In the genomic region with DNA sequence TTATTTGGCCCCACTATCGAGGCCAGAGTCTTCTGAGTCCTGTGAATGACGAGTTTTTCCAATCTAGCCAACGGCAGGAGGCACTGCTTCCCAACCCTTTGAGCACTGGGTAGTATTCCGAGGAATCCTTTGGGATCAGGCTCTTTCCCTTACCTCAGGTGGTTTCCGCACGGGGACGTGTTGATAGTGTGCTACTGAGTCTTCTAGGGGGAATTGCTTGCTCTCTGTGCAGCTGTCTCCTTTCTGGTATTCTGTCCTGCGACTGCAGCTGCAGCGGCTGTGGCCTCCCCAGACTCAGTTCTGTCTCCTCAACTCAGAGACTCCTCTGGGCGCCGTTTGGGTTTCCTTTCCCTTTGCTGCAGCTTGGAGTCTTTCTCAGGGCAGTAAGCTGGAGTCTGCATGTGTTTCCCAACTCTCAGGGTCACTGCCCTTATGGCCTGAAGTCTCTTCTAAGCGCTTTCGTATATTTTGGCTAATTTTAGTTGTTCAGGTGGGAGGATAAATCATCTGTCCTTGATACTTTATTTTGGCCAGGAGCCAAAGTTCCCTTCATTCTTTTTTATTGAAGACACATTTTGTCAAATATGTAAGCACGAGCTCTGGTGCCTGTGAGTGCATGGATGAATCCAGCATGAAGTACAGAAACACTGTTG, we compare ENCODE assay signal across 13 cellular contexts.
A peak's percentile ranks its signal among the peaks of the same experiment; 100 is the strongest.
DNase-seq lines count a peak whose midpoint lies in the region; ATAC-seq and TF ChIP-seq lines count a peak whose summit lies in the region.
"Had no signal": no experiment of that assay in that cellular context is flagged by ENCODE, and none has a peak within 500 bp of the region (broad histone marks: within the 10 kb centered on the region; RNA-seq: fewer than 3 reads in every experiment).

No MANE protein-coding gene starts in this region.

- intact Hi-C loops in activated T-helper 2 cell treated with anti-CD3 and anti-CD28 coated beads, Interferon-gamma antibody, Interleukin-2, Interleukin-4, amounts not matched to agents 10 μg/mL and 5 μg/mL and 100 μg/mL, durations not matched to agents 14 hours and 24 hours and 36 hours (cut with micrococcal nuclease) = no loop called here

- H3K9me3 ChIP-seq in CD4-positive, CD25-positive, alpha-beta regulatory T cell (ENCODE audit: control insufficient read depth in 2 of 2, low read length in 2 of 2) = no peaks in the 10 kb centered on the region
- H3K9me3 ChIP-seq in endodermal cell (ENCODE audit: control insufficient read depth, low read length) (no peaks in the 10 kb centered on the region), mesodermal cell (ENCODE audit: control insufficient read depth, low read length) (no peaks in the 10 kb centered on the region)

- peaks cover 30% of the 10 kb centered on the region for H3K4me1 ChIP-seq in CD4-positive, CD25-positive, alpha-beta regulatory T cell (ENCODE audit: control insufficient read depth, insufficient read depth, low read length, poor library complexity, severe bottlenecking)
- H3K4me1 ChIP-seq in endodermal cell (ENCODE audit: control insufficient read depth, insufficient read depth, low read length) (peaks cover 10% of the 10 kb centered on the region), mesodermal cell (ENCODE audit: control insufficient read depth, insufficient read depth, low read length, poor library complexity, severe bottlenecking) (peaks cover 39% of the 10 kb centered on the region)

- no peak overlapping the region for H3K27ac ChIP-seq in CD4-positive, CD25-positive, alpha-beta regulatory T cell (ENCODE audit: insufficient read depth, low read length, poor library complexity, severe bottlenecking)
- H3K27ac ChIP-seq in endodermal cell (ENCODE audit: low read depth, low read length) (no peak overlapping the region), mesodermal cell (ENCODE audit: low read depth, low read length, severe bottlenecking) (peak overlapping the region; percentile 16)

- TF ChIP-seq CTCF in endodermal cell (conservative IDR thresholded peaks at IDR 0.05) = peak; percentile 15

- no peak for ATAC-seq in CD4-positive, CD25-positive, alpha-beta regulatory T cell (ENCODE audit: low read depth in 2 of 2)
- no peak for ATAC-seq in GM19324 (IDR thresholded peaks at IDR 0.05; ENCODE audit: low FRiP score, unreplicated experiment)

- no peaks in the 10 kb centered on the region for H3K27me3 ChIP-seq in CD4-positive, CD25-positive, alpha-beta regulatory T cell (ENCODE audit: control insufficient read depth, insufficient read depth, low read length)
- no peaks in the 10 kb centered on the region for H3K27me3 ChIP-seq in endodermal cell (ENCODE audit: control insufficient read depth, insufficient read depth, low read length, poor library complexity, severe bottlenecking)

- peak overlapping the region in 2 of 3 donors; percentile 21 to 44 for H3K27ac Mint-ChIP-seq in CD4-positive, CD25-positive, alpha-beta regulatory T cell
- peak overlapping the region; percentile 50 for H3K27ac Mint-ChIP-seq in endodermal cell
- H3K27ac Mint-ChIP-seq in activated T-helper 2 cell treated with anti-CD3 and anti-CD28 coated beads, Interferon-gamma antibody, Interleukin-2, Interleukin-4, amounts not matched to agents 10 μg/mL and 5 μg/mL and 100 μg/mL, durations not matched to agents 14 hours and 24 hours and 36 hours = no peak overlapping the region
- H3K27ac Mint-ChIP-seq: T-helper 2 cell treated with Interferon-gamma antibody and Interleukin-4, amounts not matched to agents 5 μg/mL and 100 μg/mL, for 36 hours had no signal

- no peak overlapping the region for H3K9ac ChIP-seq in endodermal cell (ENCODE audit: extremely low read depth, low read length, poor library complexity, severe bottlenecking)

- no peak overlapping the region for H3K4me3 ChIP-seq in CD4-positive, CD25-positive, alpha-beta regulatory T cell (ENCODE audit: low read depth, low read length)
- H3K4me3 ChIP-seq in endodermal cell (ENCODE audit: low read length) (no peak overlapping the region), mesodermal cell (ENCODE audit: extremely low read depth, insufficient read depth, low read length, poor library complexity, severe bottlenecking) (no peak overlapping the region)

- H3K9me3 Mint-ChIP-seq in CD4-positive, CD25-positive, alpha-beta regulatory T cell = peaks cover 0 to 2% (median 0%) of the 10 kb centered on the region in 7 donors
- no peaks in the 10 kb centered on the region for H3K9me3 Mint-ChIP-seq in endodermal cell
- no peaks in the 10 kb centered on the region for H3K9me3 Mint-ChIP-seq in activated T-helper 2 cell treated with anti-CD3 and anti-CD28 coated beads, Interferon-gamma antibody, Interleukin-2, Interleukin-4, amounts not matched to agents 10 μg/mL and 5 μg/mL and 100 μg/mL, durations not matched to agents 14 hours and 24 hours and 36 hours
- H3K9me3 Mint-ChIP-seq: CD14-positive monocyte; immature natural killer cell; T-helper 2 cell treated with Interferon-gamma antibody and Interleukin-4, amounts not matched to agents 5 μg/mL and 100 μg/mL, for 36 hours had no signal

- no peak for DNase-seq in CD4-positive, CD25-positive, alpha-beta regulatory T cell
- DNase-seq in NCI-H2171 treated with DMSO at 0.1 percent for 48 hours (lab: John Stamatoyannopoulos, UW) (peak; percentile 63), endodermal cell (no peak), NCI-H1694 (lab: John Stamatoyannopoulos, UW) (no peak), glomerular visceral epithelial cell (ENCODE audit: extremely low spot score) (no peak)
- no peak for DNase-seq in activated T-helper 2 cell treated with anti-CD3 and anti-CD28 coated beads, Interferon-gamma antibody, Interleukin-2, Interleukin-4, amounts not matched to agents 10 μg/mL and 5 μg/mL and 100 μg/mL, durations not matched to agents 14 hours and 24 hours and 36 hours (ENCODE audit: low spot score)
- DNase-seq: GOT3, immature natural killer cell, NCI-H146 had no signal

- H3K36me3 Mint-ChIP-seq in CD4-positive, CD25-positive, alpha-beta regulatory T cell = peaks cover 16% of the 10 kb centered on the region
- peaks cover 9% of the 10 kb centered on the region for H3K36me3 Mint-ChIP-seq in endodermal cell (ENCODE audit: low read depth)
- no peaks in the 10 kb centered on the region for H3K36me3 Mint-ChIP-seq in activated T-helper 2 cell treated with anti-CD3 and anti-CD28 coated beads, Interferon-gamma antibody, Interleukin-2, Interleukin-4, amounts not matched to agents 10 μg/mL and 5 μg/mL and 100 μg/mL, durations not matched to agents 14 hours and 24 hours and 36 hours (ENCODE audit: low read depth)
- H3K36me3 Mint-ChIP-seq: immature natural killer cell had no signal

- 90 to 92% methylated on average over 14 of the region's 14 CpGs for WGBS in endodermal cell (ENCODE audit: insufficient coverage in 1 of 2, insufficient read length in 1 of 2), 2 experiments
- 85 to 93% methylated on average over 8 to 11 of the region's 14 CpGs for WGBS in mesodermal cell (ENCODE audit: insufficient coverage in 2 of 2), 2 experiments

- no peaks in the 10 kb centered on the region for H3K27me3 Mint-ChIP-seq in CD4-positive, CD25-positive, alpha-beta regulatory T cell
- no peaks in the 10 kb centered on the region for H3K27me3 Mint-ChIP-seq in endodermal cell (ENCODE audit: insufficient read depth)
- no peaks in the 10 kb centered on the region for H3K27me3 Mint-ChIP-seq in activated T-helper 2 cell treated with anti-CD3 and anti-CD28 coated beads, Interferon-gamma antibody, Interleukin-2, Interleukin-4, amounts not matched to agents 10 μg/mL and 5 μg/mL and 100 μg/mL, durations not matched to agents 14 hours and 24 hours and 36 hours (ENCODE audit: low read depth)

- H3K36me3 ChIP-seq in CD4-positive, CD25-positive, alpha-beta regulatory T cell (ENCODE audit: control insufficient read depth, insufficient read depth, low read length) = no peaks in the 10 kb centered on the region
- H3K36me3 ChIP-seq in endodermal cell (ENCODE audit: control insufficient read depth, insufficient read depth, low read length) (no peaks in the 10 kb centered on the region), mesodermal cell (ENCODE audit: control insufficient read depth, insufficient read depth, low read length) (peaks cover 16% of the 10 kb centered on the region)

- H3K4me3 Mint-ChIP-seq in CD4-positive, CD25-positive, alpha-beta regulatory T cell = peak overlapping the region in 1 of 4 donors; percentile 25
- H3K4me3 Mint-ChIP-seq in endodermal cell = no peak overlapping the region
- H3K4me3 Mint-ChIP-seq in activated T-helper 2 cell treated with anti-CD3 and anti-CD28 coated beads, Interferon-gamma antibody, Interleukin-2, Interleukin-4, amounts not matched to agents 10 μg/mL and 5 μg/mL and 100 μg/mL, durations not matched to agents 14 hours and 24 hours and 36 hours (ENCODE audit: low read depth) = no peak overlapping the region
- H3K4me3 Mint-ChIP-seq: CD14-positive monocyte; immature natural killer cell; T-helper 2 cell treated with Interferon-gamma antibody and Interleukin-4, amounts not matched to agents 5 μg/mL and 100 μg/mL, for 36 hours had no signal

- H3K4me1 Mint-ChIP-seq in CD4-positive, CD25-positive, alpha-beta regulatory T cell = peaks cover 41 to 89% (median 66%) of the 10 kb centered on the region in 4 donors
- peaks cover 56% of the 10 kb centered on the region for H3K4me1 Mint-ChIP-seq in endodermal cell
- H3K4me1 Mint-ChIP-seq in activated T-helper 2 cell treated with anti-CD3 and anti-CD28 coated beads, Interferon-gamma antibody, Interleukin-2, Interleukin-4, amounts not matched to agents 10 μg/mL and 5 μg/mL and 100 μg/mL, durations not matched to agents 14 hours and 24 hours and 36 hours (ENCODE audit: low read depth) = peaks cover 28% of the 10 kb centered on the region
